In genomic region chr2:146138820-146139219, GRCh38 we compare ENCODE assay signal across 33 cellular contexts.
"Had no signal": no experiment of that assay in that cellular context is flagged by ENCODE, and none has a peak within 500 bp of the region (broad histone marks: within the 10 kb centered on the region; RNA-seq: fewer than 3 reads in every experiment).

No MANE protein-coding gene starts in this region.

- H3K27ac ChIP-seq: adrenal gland, ascending aorta, body of pancreas, brain microvascular endothelial cell, breast epithelium, cardiac muscle cell had no signal

- H3K9me3 ChIP-seq: adrenal gland, ascending aorta, body of pancreas, breast epithelium had no signal

- DNase-seq: activated effector memory CD4-positive, alpha-beta T cell treated with anti-CD3 and anti-CD28 coated beads, Interleukin-2, amount 50 U/mL, for 16 hours; activated effector memory CD4-positive, alpha-beta T cell treated with Interleukin-2 at 50 U/mL for 16 hours; activated gamma-delta T cell; activated gamma-delta T cell treated with Interleukin-2 at 50 U/mL for 16 hours; activated naive CD4-positive, alpha-beta T cell; activated naive CD4-positive, alpha-beta T cell treated with anti-CD3 and anti-CD28 coated beads for 36 hours; activated naive CD4-positive, alpha-beta T cell treated with anti-CD3 and anti-CD28 coated beads, Interleukin-2, amount 10 ng/mL, durations not matched to agents 7 days and 5 days; activated naive CD4-positive, alpha-beta T cell treated with anti-CD3 and anti-CD28 coated beads, Interleukin-2, amount 50 U/mL, for 16 hours; activated naive CD4-positive, alpha-beta T cell treated with Interleukin-2 at 50 U/mL for 16 hours; activated naive CD8-positive, alpha-beta T cell treated with anti-CD3 and anti-CD28 coated beads for 36 hours; activated naive CD8-positive, alpha-beta T cell treated with anti-CD3 and anti-CD28 coated beads, Interleukin-2, amount 10 ng/mL, durations not matched to agents 7 days and 5 days; activated naive CD8-positive, alpha-beta T cell treated with anti-CD3 and anti-CD28 coated beads, Interleukin-2, amount 50 U/mL, for 24 hours; activated T-cell treated with anti-CD3 and anti-CD28 coated beads, Interleukin-2, amount 50 U/mL, for 24 hours; activated T-cell treated with anti-CD3 and anti-CD28 coated beads, Interleukin-2, amount 50 U/mL, for 4 hours; activated T-cell treated with anti-CD3 and anti-CD28 coated beads, Interleukin-2, amount 50 U/mL, for 48 hours; activated T-cell treated with anti-CD3 and anti-CD28 coated beads, Interleukin-2, amount 50 U/mL, for 72 hours; adrenal gland; amniotic stem cell; amygdala; anterior cingulate cortex; aorta; body of pancreas; brain microvascular endothelial cell; caudate nucleus; central memory CD4-positive, alpha-beta T cell; cerebellar nuclear complex had no signal

- FAIRE-seq: astrocyte, bronchial epithelial cell had no signal

- H3K36me3 ChIP-seq: adrenal gland, ascending aorta, brain microvascular endothelial cell, breast epithelium, cardiac muscle cell had no signal

- H3K27me3 ChIP-seq: adrenal gland, ascending aorta, body of pancreas, brain microvascular endothelial cell, breast epithelium, cardiac muscle cell had no signal

- H3K4me3 ChIP-seq: adrenal gland, ascending aorta, body of pancreas, breast epithelium, cardiac muscle cell had no signal

- H3K4me1 ChIP-seq: adrenal gland, ascending aorta, body of pancreas, breast epithelium had no signal

- ATAC-seq: activated naive CD4-positive, alpha-beta T cell treated with anti-CD3 and anti-CD28 coated beads, Interleukin-2, amount 50 U/mL, for 72 hours; activated naive CD8-positive, alpha-beta T cell treated with anti-CD3 and anti-CD28 coated beads, Interleukin-2, amount 50 U/mL, for 24 hours; activated T-cell treated with anti-CD3 and anti-CD28 coated beads, Interleukin-2, amount 50 U/mL, for 4 hours; activated T-cell treated with anti-CD3 and anti-CD28 coated beads, Interleukin-2, amount 50 U/mL, for 72 hours; activated T-helper 17 cell treated with anti-CD3 and anti-CD28 coated beads, Interleukin-2, amount 50 U/mL, for 72 hours; body of pancreas had no signal
